8 cellular contexts compared by ENCODE assay signal in genomic region chr2:37670378-37671012, GRCh38. TPM values are rescaled to one million over a fixed set of nuclear protein-coding genes. Genes with fewer than 3 reads are reported as not detected.
DNase-seq lines count a peak whose midpoint lies in the region; ATAC-seq and FAIRE-seq lines count a peak whose summit lies in the region.

No MANE protein-coding gene starts in this region.

- peak; percentile 19 for DNase-seq in NCI-H146 (lab: John Stamatoyannopoulos, UW)
- no peak for DNase-seq in NCI-H146 treated with DMSO at 0.1 percent for 48 hours (lab: John Stamatoyannopoulos, UW; ENCODE audit: unreplicated experiment)
- peak; percentile 56 for DNase-seq in iris pigment epithelial cell (ENCODE audit: low read depth)
- DNase-seq in superior temporal gyrus (ENCODE audit: extremely low spot score) = peak; percentile 13
- DNase-seq in HTR-8/SVneo (ENCODE audit: insufficient read length, low spot score) = no peak
- no peak for DNase-seq in GM19238 (ENCODE audit: insufficient read length, low spot score)

- 12 to 20% (median 15%) methylated on average over 12 of the region's 12 CpGs for WGBS in adipose tissue, 3 donors

- no peak for FAIRE-seq in HTR-8/SVneo (lab: Jason Lieb, UNC)

- ATAC-seq in GM18868 (IDR thresholded peaks at IDR 0.05; ENCODE audit: unreplicated experiment) = no peak

- H3K27ac ChIP-seq in adipose tissue (ENCODE audit: low read depth, low read length) = peak overlapping the region; percentile 12

RNA-seq across cellular contexts. Expression of gene CDC42EP3, which starts 0.9 kb away (rescaled TPM):
- polyA plus RNA-seq in adipose tissue = 10 to 100 TPM in 2 of 3 donors, 1 to 10 TPM in 1; 4.9 to 29.2 (median 13.2) TPM

Comparison
In these comparisons a context has a peak if more than half of its experiments do, and no peak if none do; other contexts are left out.
1. DNase-seq: peak in NCI-H146 (single experiment), iris pigment epithelial cell (single experiment) and superior temporal gyrus (single experiment); none in NCI-H146 treated with DMSO at 0.1 percent for 48 hours (single experiment), HTR-8/SVneo (single experiment) and GM19238 (single experiment).